In genomic region chr17:27247071-27247957, GRCh38 we compare ENCODE assay signal across 9 cellular contexts. TPM values are rescaled to one million over a fixed set of nuclear protein-coding genes. Genes with fewer than 3 reads are reported as not detected.
A peak's percentile ranks its signal among the peaks of the same experiment; 100 is the strongest.
DNase-seq lines count a peak whose midpoint lies in the region; ATAC-seq and TF ChIP-seq lines count a peak whose summit lies in the region.
"Had no signal": no experiment of that assay in that cellular context is flagged by ENCODE, and none has a peak within 500 bp of the region (broad histone marks: within the 10 kb centered on the region; RNA-seq: fewer than 3 reads in every experiment).

No MANE protein-coding gene starts in this region.

- peaks cover 4% of the 10 kb centered on the region for H3K4me1 Mint-ChIP-seq in activated naive CD4-positive, alpha-beta T cell treated with anti-CD3 and anti-CD28 coated beads, Interleukin-2, amount 10 ng/mL, durations not matched to agents 7 days and 5 days

- H3K27me3 Mint-ChIP-seq in activated naive CD4-positive, alpha-beta T cell treated with anti-CD3 and anti-CD28 coated beads, Interleukin-2, amount 10 ng/mL, durations not matched to agents 7 days and 5 days: peaks cover 38% of the 10 kb centered on the region

- H3K4me3 Mint-ChIP-seq in activated naive CD4-positive, alpha-beta T cell treated with anti-CD3 and anti-CD28 coated beads, Interleukin-2, amount 10 ng/mL, durations not matched to agents 7 days and 5 days: no peak overlapping the region

- DNase-seq in COLO668 (lab: John Stamatoyannopoulos, UW; ENCODE audit: unreplicated experiment): peak; percentile 68
- DNase-seq in NCI-H748 treated with DMSO at 0.1 percent for 48 hours (lab: John Stamatoyannopoulos, UW): peak; percentile 44
- peak; percentile 60 for DNase-seq in epidermal melanocyte (ENCODE audit: insufficient read length, low spot score)
- no peak for DNase-seq in A673 (ENCODE audit: low spot score)
- no peak for DNase-seq in NK-92 (lab: John Stamatoyannopoulos, UW; ENCODE audit: unreplicated experiment)
- DNase-seq in activated naive CD4-positive, alpha-beta T cell treated with anti-CD3 and anti-CD28 coated beads, Interleukin-2, amount 10 ng/mL, durations not matched to agents 7 days and 5 days: no peak

- CTCF ChIA-PET in A673 (lab: Charles Lee): no interaction called here
- CTCF ChIA-PET in activated naive CD4-positive, alpha-beta T cell treated with anti-CD3 and anti-CD28 coated beads, Interleukin-2, amount 10 ng/mL, durations not matched to agents 7 days and 5 days (lab: Charles Lee): interaction anchor here (3.3 kb wide), 1 partner anchor 86 kb away, joined by 21 read pairs; no protein-coding TSS in a partner anchor

- H3K27me3 ChIP-seq in muscle layer of colon (ENCODE audit: control insufficient read depth in 1 of 2, insufficient read depth in 2 of 2, low read length in 2 of 2) (no peaks in the 10 kb centered on the region), A673 (replicated peaks; ENCODE audit: insufficient read depth, low read depth, low read length, poor library complexity) (no peaks in the 10 kb centered on the region)
- H3K27me3 ChIP-seq: ovary had no signal

- POLR2A ChIA-PET in A673 (lab: Charles Lee; ENCODE audit: low non-redundant PET): no interaction called here

- H3K4me3 ChIP-seq in muscle layer of colon (ENCODE audit: low read depth in 1 of 2, low read length in 2 of 2) (no peak overlapping the region), A673 (ENCODE audit: low read depth, low read length, poor library complexity, severe bottlenecking) (no peak overlapping the region)
- H3K4me3 ChIP-seq: ovary had no signal

- intact Hi-C loops in A673 (cut with micrococcal nuclease; ENCODE audit: unreplicated experiment): no loop called here

- H3K36me3 Mint-ChIP-seq in activated naive CD4-positive, alpha-beta T cell treated with anti-CD3 and anti-CD28 coated beads, Interleukin-2, amount 10 ng/mL, durations not matched to agents 7 days and 5 days: no peaks in the 10 kb centered on the region

- H3K9me3 Mint-ChIP-seq in activated naive CD4-positive, alpha-beta T cell treated with anti-CD3 and anti-CD28 coated beads, Interleukin-2, amount 10 ng/mL, durations not matched to agents 7 days and 5 days: no peaks in the 10 kb centered on the region

- H3K36me3 ChIP-seq in muscle layer of colon (ENCODE audit: insufficient read depth, low read length) (no peaks in the 10 kb centered on the region), A673 (ENCODE audit: insufficient read depth, low read length, poor library complexity, severe bottlenecking) (no peaks in the 10 kb centered on the region)
- H3K36me3 ChIP-seq: ovary had no signal

- H3K27ac ChIP-seq in muscle layer of colon (ENCODE audit: low read depth, low read length) (peak overlapping the region; percentile 35), A673 (ENCODE audit: low read depth, low read length, poor library complexity, severe bottlenecking) (no peak overlapping the region)
- H3K27ac ChIP-seq: ovary had no signal

- H3K27ac Mint-ChIP-seq in activated naive CD4-positive, alpha-beta T cell treated with anti-CD3 and anti-CD28 coated beads, Interleukin-2, amount 10 ng/mL, durations not matched to agents 7 days and 5 days: no peak overlapping the region

- no peaks in the 10 kb centered on the region for H3K9me3 ChIP-seq in muscle layer of colon (ENCODE audit: low read length)
- no peaks in the 10 kb centered on the region for H3K9me3 ChIP-seq in A673 (ENCODE audit: low read depth, low read length, poor library complexity, severe bottlenecking)
- H3K9me3 ChIP-seq: ovary had no signal

- BruUV-seq in A673 (replicated peaks; lab: Mats Ljungman, UMichigan): no TSS peak

- ATAC-seq in HG03469 (IDR thresholded peaks at IDR 0.05; ENCODE audit: unreplicated experiment): no peak

- no peak for TF ChIP-seq CTCF in A673 (conservative IDR thresholded peaks at IDR 0.05; ENCODE audit: low read depth, low read length)

- H3K9ac ChIP-seq in muscle layer of colon (ENCODE audit: low read length): no peak overlapping the region

- peaks cover 40% of the 10 kb centered on the region for H3K4me1 ChIP-seq in muscle layer of colon (ENCODE audit: insufficient read depth, low read length)
- peaks cover 19% of the 10 kb centered on the region for H3K4me1 ChIP-seq in A673 (ENCODE audit: insufficient read depth, low read length, poor library complexity, severe bottlenecking)

RNA-seq across cellular contexts. Expression of gene WSB1, which starts 46.6 kb away (rescaled TPM):
- total RNA-seq in A673 (2021): 114 and 120 TPM in 2 replicates

Comparison
In these comparisons a context has a peak if more than half of its experiments do, and no peak if none do; other contexts are left out.
1. DNase-seq: peak in COLO668 (single experiment), NCI-H748 treated with DMSO at 0.1 percent for 48 hours (single experiment) and epidermal melanocyte (single experiment); none in A673 (single experiment), NK-92 (single experiment) and activated naive CD4-positive, alpha-beta T cell treated with anti-CD3 and anti-CD28 coated beads, Interleukin-2, amount 10 ng/mL, durations not matched to agents 7 days and 5 days (single experiment).